27 cellular contexts compared by ENCODE assay signal in the genomic region with DNA sequence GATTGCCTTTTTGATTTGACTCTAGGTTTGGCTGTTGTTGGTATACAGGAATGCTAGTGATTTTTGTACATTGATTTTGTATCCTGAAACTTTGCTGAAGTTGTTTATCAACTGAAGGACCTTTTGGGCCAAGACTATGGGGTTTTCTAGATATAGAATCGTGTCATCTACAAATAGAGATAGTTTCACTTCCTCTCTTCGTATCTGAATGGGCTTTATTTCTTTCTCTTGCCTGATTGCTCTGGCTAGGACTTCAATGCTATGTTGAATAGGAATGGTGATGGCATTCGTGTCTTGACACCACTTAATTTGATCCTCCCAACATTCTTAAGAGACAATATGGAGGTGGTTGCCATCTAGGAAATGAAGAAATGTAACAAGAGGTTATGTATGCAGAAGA.
"Had no signal": no experiment of that assay in that cellular context is flagged by ENCODE, and none has a peak within 500 bp of the region (broad histone marks: within the 10 kb centered on the region; RNA-seq: fewer than 3 reads in every experiment).

No MANE protein-coding gene starts in this region.

- H3K36me3 Mint-ChIP-seq: activated naive CD4-positive, alpha-beta T cell treated with anti-CD3 and anti-CD28 coated beads, Interleukin-2, amount 50 U/mL, for 24 hours; activated naive CD8-positive, alpha-beta T cell treated with anti-CD3 and anti-CD28 coated beads for 36 hours had no signal

- H3K27ac Mint-ChIP-seq: activated CD4-positive, alpha-beta memory T cell treated with anti-CD3 and anti-CD28 coated beads, Interleukin-2, amount 10 ng/mL, durations not matched to agents 7 days and 5 days; activated CD4-positive, alpha-beta T cell treated with anti-CD3 and anti-CD28 coated beads, Interleukin-2, amount 10 ng/mL, durations not matched to agents 7 days and 5 days; activated naive CD4-positive, alpha-beta T cell treated with anti-CD3 and anti-CD28 coated beads, Interleukin-2, amount 50 U/mL, for 24 hours; activated naive CD8-positive, alpha-beta T cell treated with anti-CD3 and anti-CD28 coated beads for 36 hours; activated naive CD8-positive, alpha-beta T cell treated with anti-CD3 and anti-CD28 coated beads, Interleukin-2, amount 50 U/mL, for 24 hours; activated T-helper 17 cell treated with anti-CD3 and anti-CD28 coated beads, Interleukin-2, amount 50 U/mL, for 72 hours; WTC11 had no signal

- H3K4me1 Mint-ChIP-seq: activated CD4-positive, alpha-beta memory T cell treated with anti-CD3 and anti-CD28 coated beads, Interleukin-2, amount 10 ng/mL, durations not matched to agents 7 days and 5 days; activated CD4-positive, alpha-beta T cell treated with anti-CD3 and anti-CD28 coated beads, Interleukin-2, amount 10 ng/mL, durations not matched to agents 7 days and 5 days; activated naive CD4-positive, alpha-beta T cell treated with anti-CD3 and anti-CD28 coated beads, Interleukin-2, amount 50 U/mL, for 24 hours; activated naive CD8-positive, alpha-beta T cell treated with anti-CD3 and anti-CD28 coated beads for 36 hours; activated naive CD8-positive, alpha-beta T cell treated with anti-CD3 and anti-CD28 coated beads, Interleukin-2, amount 50 U/mL, for 24 hours; activated T-helper 17 cell treated with anti-CD3 and anti-CD28 coated beads, Interleukin-2, amount 50 U/mL, for 72 hours had no signal

- H3K4me1 ChIP-seq: adrenal gland, body of pancreas had no signal

- ATAC-seq: activated naive CD8-positive, alpha-beta T cell treated with anti-CD3 and anti-CD28 coated beads, Interleukin-2, amount 50 U/mL, for 24 hours; activated T-cell treated with anti-CD3 and anti-CD28 coated beads, Interleukin-2, amount 50 U/mL, for 4 hours; activated T-helper 17 cell treated with anti-CD3 and anti-CD28 coated beads, Interleukin-2, amount 50 U/mL, for 72 hours; body of pancreas; WTC11 had no signal

- H3K27me3 ChIP-seq: adrenal gland, body of pancreas had no signal

- H3K9me3 ChIP-seq: adrenal gland, body of pancreas had no signal

- H3K27me3 Mint-ChIP-seq: activated CD4-positive, alpha-beta memory T cell treated with anti-CD3 and anti-CD28 coated beads, Interleukin-2, amount 10 ng/mL, durations not matched to agents 7 days and 5 days; activated CD4-positive, alpha-beta T cell treated with anti-CD3 and anti-CD28 coated beads, Interleukin-2, amount 10 ng/mL, durations not matched to agents 7 days and 5 days; activated naive CD4-positive, alpha-beta T cell treated with anti-CD3 and anti-CD28 coated beads, Interleukin-2, amount 50 U/mL, for 24 hours; activated naive CD8-positive, alpha-beta T cell treated with anti-CD3 and anti-CD28 coated beads for 36 hours; activated naive CD8-positive, alpha-beta T cell treated with anti-CD3 and anti-CD28 coated beads, Interleukin-2, amount 50 U/mL, for 24 hours; activated T-helper 17 cell treated with anti-CD3 and anti-CD28 coated beads, Interleukin-2, amount 50 U/mL, for 72 hours had no signal

- H3K36me3 ChIP-seq: adrenal gland had no signal

- DNase-seq: activated CD4-positive, alpha-beta memory T cell treated with anti-CD3 and anti-CD28 coated beads, Interleukin-2, amount 10 ng/mL, durations not matched to agents 7 days and 5 days; activated CD4-positive, alpha-beta T cell treated with anti-CD3 and anti-CD28 coated beads for 1 hour; activated CD4-positive, alpha-beta T cell treated with anti-CD3 and anti-CD28 coated beads for 4 hours; activated CD4-positive, alpha-beta T cell treated with anti-CD3 and anti-CD28 coated beads, Interleukin-2, amount 10 ng/mL, durations not matched to agents 7 days and 5 days; activated CD4-positive, alpha-beta T cell treated with anti-CD3 and anti-CD28 coated beads, Interleukin-2, amount 50 U/mL, for 4 hours; activated effector memory CD4-positive, alpha-beta T cell treated with Interleukin-2 at 50 U/mL for 16 hours; activated gamma-delta T cell treated with Interleukin-2 at 50 U/mL for 16 hours; activated naive CD4-positive, alpha-beta T cell treated with Interleukin-2 at 50 U/mL for 16 hours; activated naive CD8-positive, alpha-beta T cell treated with anti-CD3 and anti-CD28 coated beads for 36 hours; activated naive CD8-positive, alpha-beta T cell treated with anti-CD3 and anti-CD28 coated beads, Interleukin-2, amount 50 U/mL, for 24 hours; activated T-cell treated with anti-CD3 and anti-CD28 coated beads, Interleukin-2, amount 50 U/mL, for 4 hours; adrenal gland; amygdala; aorta; body of pancreas; caudate nucleus; cortex of kidney; dermis blood vessel endothelial cell; effector CD4-positive, alpha-beta T cell; foreskin fibroblast; head of caudate nucleus; hypothalamus had no signal

- H3K4me3 ChIP-seq: adrenal gland, body of pancreas had no signal

- H3K27ac ChIP-seq: adrenal gland, body of pancreas, epithelial cell of prostate, VCaP had no signal

- H3K4me3 Mint-ChIP-seq: activated CD4-positive, alpha-beta memory T cell treated with anti-CD3 and anti-CD28 coated beads, Interleukin-2, amount 10 ng/mL, durations not matched to agents 7 days and 5 days; activated CD4-positive, alpha-beta T cell treated with anti-CD3 and anti-CD28 coated beads, Interleukin-2, amount 10 ng/mL, durations not matched to agents 7 days and 5 days; activated naive CD4-positive, alpha-beta T cell treated with anti-CD3 and anti-CD28 coated beads, Interleukin-2, amount 50 U/mL, for 24 hours; activated naive CD8-positive, alpha-beta T cell treated with anti-CD3 and anti-CD28 coated beads for 36 hours; activated naive CD8-positive, alpha-beta T cell treated with anti-CD3 and anti-CD28 coated beads, Interleukin-2, amount 50 U/mL, for 24 hours; activated T-cell treated with anti-CD3 and anti-CD28 coated beads, Interleukin-2, amount 50 U/mL, for 4 hours; activated T-helper 17 cell treated with anti-CD3 and anti-CD28 coated beads, Interleukin-2, amount 50 U/mL, for 72 hours; WTC11 had no signal
